In genomic region chr13:72727417-72728289, GRCh38 we compare ENCODE assay signal across 8 cellular contexts.
DNase-seq lines count a peak whose midpoint lies in the region; ATAC-seq lines count a peak whose summit lies in the region.

BORA (plus strand) TSS chr13:72727923; CDS start chr13:72728941, 1,018 bp downstream.
MZT1 (minus strand) TSS chr13:72727629; CDS start chr13:72727602, 27 bp downstream.

- ATAC-seq in GM19397 (IDR thresholded peaks at IDR 0.05; ENCODE audit: unreplicated experiment) (peak; percentile 98), HG03565 (IDR thresholded peaks at IDR 0.05; ENCODE audit: unreplicated experiment) (peak; percentile 96)

- DNase-seq in CD1c-positive myeloid dendritic cell (ENCODE audit: extremely low spot score): peak; percentile 99
- DNase-seq in NCI-H748 treated with DMSO at 0.1 percent for 48 hours (lab: John Stamatoyannopoulos, UW): peak; percentile 92
- DNase-seq in activated CD4-positive, alpha-beta T cell treated with anti-CD3 and anti-CD28 coated beads, Interleukin-2, amount 50 U/mL, for 1 hour: peak; percentile 93
- DNase-seq in dedifferentiated amniotic fluid mesenchymal stem cell (ENCODE audit: extremely low spot score): peak; percentile 98
- DNase-seq in left kidney (ENCODE audit: low read depth, low spot score): peak; percentile 99
- peak; percentile 96 for DNase-seq in stimulated activated CD4-positive, alpha-beta T cell treated with anti-CD3 and anti-CD28 coated beads, Interleukin-1b, Interleukin-23, amount 100 ng/mL, for 48 hours

Comparison
In these comparisons a context has a peak if more than half of its experiments do, and no peak if none do; other contexts are left out.
1. Peak in every context shown above with its lines: DNase-seq and ATAC-seq.